ENCODE assay signal across 27 cellular contexts in genomic region chr12:29908154-29908553, GRCh38.
"Had no signal": no experiment of that assay in that cellular context is flagged by ENCODE, and none has a peak within 500 bp of the region (broad histone marks: within the 10 kb centered on the region; RNA-seq: fewer than 3 reads in every experiment).

No MANE protein-coding gene starts in this region.

- H3K27ac ChIP-seq: stomach, suprapubic skin, testis, thoracic aorta, thyroid gland, tibial artery, tibial nerve, transverse colon, upper lobe of left lung, upper lobe of right lung, uterus, vagina had no signal

- DNase-seq: stimulated activated CD4-positive, alpha-beta T cell treated with anti-CD3 and anti-CD28 coated beads, Interleukin-2, amount 100 ng/mL, for 48 hours; stimulated activated CD4-positive, alpha-beta T cell treated with anti-CD3 and anti-CD28 coated beads, Interleukin-4, amount 100 ng/mL, for 1 hour; stimulated activated CD4-positive, alpha-beta T cell treated with anti-CD3 and anti-CD28 coated beads, Interleukin-4, amount 100 ng/mL, for 24 hours; stimulated activated CD4-positive, alpha-beta T cell treated with anti-CD3 and anti-CD28 coated beads, Interleukin-4, amount 100 ng/mL, for 4 hours; stimulated activated CD8-positive, alpha-beta memory T cell treated with anti-CD3 and anti-CD28 coated beads, Interleukin-4, amount 100 ng/mL, for 48 hours; stimulated activated naive B cell treated with anti-CD40 and anti-IgM and Interleukin-4, amounts not matched to agents 10 μg/mL and 1 μg/mL and 100 μg/mL, for 72 hours; stimulated activated naive CD4-positive, alpha-beta T cell; stimulated activated naive CD4-positive, alpha-beta T cell treated with Interleukin-2 at 50 U/mL for 16 hours; stimulated activated naive CD8-positive, alpha-beta T cell treated with anti-CD3 and anti-CD28 coated beads, Interleukin-15, amount 100 ng/mL, for 72 hours; stimulated activated naive CD8-positive, alpha-beta T cell treated with anti-CD3 and anti-CD28 coated beads, Interleukin-15, Interleukin-2, amounts not matched to agents 100 U/mL and 50 U/mL, for 24 hours; stomach; substantia nigra; testis; thyroid gland; tibial artery; transverse colon; trophoblast cell; upper lobe of left lung; upper lobe of right lung; uterus had no signal

- H3K4me3 ChIP-seq: stomach, suprapubic skin, testis, thoracic aorta, thyroid gland, tibial artery, tibial nerve, transverse colon, upper lobe of left lung, upper lobe of right lung, uterus, vagina had no signal

- H3K9me3 ChIP-seq: testis, thoracic aorta, thyroid gland, tibial artery, transverse colon, upper lobe of right lung, uterus, vagina had no signal

- H3K36me3 ChIP-seq: stomach, suprapubic skin, thoracic aorta, thyroid gland, tibial artery, tibial nerve, transverse colon, upper lobe of left lung, upper lobe of right lung, uterus, vagina had no signal

- FAIRE-seq: urothelium cell line had no signal

- H3K4me1 ChIP-seq: stomach, suprapubic skin, testis, thyroid gland, tibial artery, tibial nerve, transverse colon, upper lobe of left lung, upper lobe of right lung, uterus, vagina had no signal

- H3K27me3 ChIP-seq: stomach, suprapubic skin, testis, thyroid gland, tibial artery, tibial nerve, transverse colon, upper lobe of left lung, upper lobe of right lung, uterus, vagina had no signal

- ATAC-seq: stimulated activated effector memory CD8-positive, alpha-beta T cell treated with anti-CD3 and anti-CD28 coated beads, Interleukin-12 subunit alpha, Interleukin-12 subunit beta, amount 100 ng/mL, for 72 hours; stimulated activated memory B cell treated with anti-CD40 and anti-IgM and Interleukin-4, amounts not matched to agents 10 μg/mL and 1 μg/mL and 100 μg/mL, for 72 hours; stimulated activated naive B cell treated with anti-CD40 and anti-IgM and Interleukin-4, amounts not matched to agents 10 μg/mL and 1 μg/mL and 100 μg/mL, for 72 hours; stimulated activated naive CD8-positive, alpha-beta T cell treated with anti-CD3 and anti-CD28 coated beads, Interleukin-15, amount 100 ng/mL, for 72 hours; stimulated activated naive CD8-positive, alpha-beta T cell treated with anti-CD3 and anti-CD28 coated beads, Interleukin-15, Interleukin-2, amounts not matched to agents 100 U/mL and 50 U/mL, for 24 hours; upper lobe of right lung had no signal
